8 cellular contexts compared by ENCODE assay signal in the genomic region with DNA sequence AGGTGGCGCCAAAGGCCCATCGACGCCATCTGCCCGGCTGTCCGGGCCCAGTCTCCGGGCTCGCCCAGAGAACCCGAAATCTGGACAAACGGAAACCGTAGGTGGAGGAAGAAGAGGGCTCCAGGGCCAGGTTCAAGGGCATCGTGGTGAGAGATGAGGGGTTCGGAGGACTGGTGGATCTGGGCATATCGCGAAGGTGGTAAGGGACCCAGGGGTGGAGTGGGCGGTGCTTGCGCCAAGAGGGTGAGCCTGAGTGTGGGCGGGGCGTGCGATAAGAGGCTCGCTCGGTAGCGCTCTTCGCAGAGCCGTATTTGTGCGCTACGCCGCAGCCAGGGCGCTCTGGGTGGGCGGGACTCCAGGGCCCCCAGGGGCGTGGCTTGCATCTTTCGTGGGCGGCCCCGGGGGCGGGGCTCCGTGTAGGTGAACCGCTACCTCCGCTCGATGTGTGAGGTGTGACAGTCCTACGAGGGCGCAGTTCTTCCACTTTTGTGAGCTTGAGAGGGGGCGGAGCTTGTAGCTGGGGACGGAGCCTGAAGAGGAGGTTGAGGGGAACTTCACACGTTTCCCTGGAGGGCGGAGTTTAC. TPM values are rescaled to one million over a fixed set of nuclear protein-coding genes. Genes with fewer than 3 reads are reported as not detected.
DNase-seq lines count a peak whose midpoint lies in the region; ATAC-seq, FAIRE-seq and TF ChIP-seq lines count a peak whose summit lies in the region.

No MANE protein-coding gene starts in this region.

- FAIRE-seq in urothelium cell line (lab: Jason Lieb, UNC) = peak; percentile 48

- peak overlapping the region; percentile 40 to 58 for H3K4me3 ChIP-seq in right atrium auricular region

- in situ Hi-C loops in GM13977 (cut with MboI; ENCODE audit: low pct_unique_long_range_greater_than_20kb, low sequenced_read_pairs, unreplicated experiment) = no loop called here

- no peaks in the 10 kb centered on the region for H3K27me3 ChIP-seq in right atrium auricular region

- ATAC-seq in HG02884 (IDR thresholded peaks at IDR 0.05; ENCODE audit: unreplicated experiment) = peak; percentile 55

- TF ChIP-seq CTCF in GM13977 (IDR thresholded peaks at IDR 0.05; ENCODE audit: extremely low read depth, insufficient read depth, missing control alignments) = peak; percentile 19
- peak; percentile 84 to 98 for TF ChIP-seq CTCF in right atrium auricular region (IDR thresholded peaks at IDR 0.05)

- DNase-seq in GM13977 (ENCODE audit: low spot score) = peak; percentile 86
- DNase-seq in NCI-H146 (lab: John Stamatoyannopoulos, UW) = peak; percentile 94
- peak; percentile 88 to 99 (median 96) for DNase-seq in T-helper 1 cell
- DNase-seq in amniotic stem cell (lab: John Stamatoyannopoulos, UW) = peak; percentile 87
- peak; percentile 92 for DNase-seq in right atrium auricular region (ENCODE audit: low spot score)
- peak; percentile 71 for DNase-seq in pulmonary artery endothelial cell (ENCODE audit: low read depth, low spot score)
- DNase-seq in urothelium cell line (ENCODE audit: low spot score) = peak; percentile 85

- peaks cover 0 to 42% of the 10 kb centered on the region in 2 donors for H3K4me1 ChIP-seq in right atrium auricular region

- H3K27ac ChIP-seq in right atrium auricular region = peak overlapping the region; percentile 90 to 94

- no peaks in the 10 kb centered on the region for H3K9me3 ChIP-seq in right atrium auricular region

- H3K36me3 ChIP-seq in right atrium auricular region = no peaks in the 10 kb centered on the region

RNA-seq across cellular contexts. Expression of a gene that starts 4.8 kb away (rescaled TPM):
- total RNA-seq in right atrium auricular region (10 to 100 TPM in 1 of 2 donors, 1 to 10 TPM in 1; 7.6 to 10.7 TPM), pulmonary artery endothelial cell (0.04 TPM in 1 of 2 replicates, not detected in the other)

RNA-seq across cellular contexts. Expression of a gene that starts 20.4 kb away (rescaled TPM):
- total RNA-seq in right atrium auricular region = 1 to 10 TPM; 1.4 to 5.5 TPM
- total RNA-seq in pulmonary artery endothelial cell = not detected in 2 replicates

RNA-seq across cellular contexts. Expression of a gene that starts 23.1 kb away (rescaled TPM):
- 100 to 1,000 TPM in 1 of 2 donors, 10 to 100 TPM in 1; 68.1 to 100 TPM for total RNA-seq in right atrium auricular region
- total RNA-seq in pulmonary artery endothelial cell = 146 and 204 TPM in 2 replicates

RNA-seq across cellular contexts. Expression of a gene that starts 24.2 kb away (rescaled TPM):
- total RNA-seq in right atrium auricular region (1 to 10 TPM; 1.0 to 5.9 TPM), pulmonary artery endothelial cell (4.7 and 6.4 TPM in 2 replicates)

RNA-seq across cellular contexts. Expression of a gene that starts 32.8 kb away (rescaled TPM):
- total RNA-seq in right atrium auricular region = 10 to 100 TPM; 19.2 to 33.3 TPM
- total RNA-seq in pulmonary artery endothelial cell = 80.5 and 86.2 TPM in 2 replicates

Comparison
In these comparisons a context has a peak if more than half of its experiments do, and no peak if none do; other contexts are left out.
1. Peak in every context shown above with its lines: DNase-seq, ATAC-seq, H3K4me3 ChIP-seq and H3K27ac ChIP-seq.